8 cellular contexts compared by ENCODE assay signal in the genomic region with DNA sequence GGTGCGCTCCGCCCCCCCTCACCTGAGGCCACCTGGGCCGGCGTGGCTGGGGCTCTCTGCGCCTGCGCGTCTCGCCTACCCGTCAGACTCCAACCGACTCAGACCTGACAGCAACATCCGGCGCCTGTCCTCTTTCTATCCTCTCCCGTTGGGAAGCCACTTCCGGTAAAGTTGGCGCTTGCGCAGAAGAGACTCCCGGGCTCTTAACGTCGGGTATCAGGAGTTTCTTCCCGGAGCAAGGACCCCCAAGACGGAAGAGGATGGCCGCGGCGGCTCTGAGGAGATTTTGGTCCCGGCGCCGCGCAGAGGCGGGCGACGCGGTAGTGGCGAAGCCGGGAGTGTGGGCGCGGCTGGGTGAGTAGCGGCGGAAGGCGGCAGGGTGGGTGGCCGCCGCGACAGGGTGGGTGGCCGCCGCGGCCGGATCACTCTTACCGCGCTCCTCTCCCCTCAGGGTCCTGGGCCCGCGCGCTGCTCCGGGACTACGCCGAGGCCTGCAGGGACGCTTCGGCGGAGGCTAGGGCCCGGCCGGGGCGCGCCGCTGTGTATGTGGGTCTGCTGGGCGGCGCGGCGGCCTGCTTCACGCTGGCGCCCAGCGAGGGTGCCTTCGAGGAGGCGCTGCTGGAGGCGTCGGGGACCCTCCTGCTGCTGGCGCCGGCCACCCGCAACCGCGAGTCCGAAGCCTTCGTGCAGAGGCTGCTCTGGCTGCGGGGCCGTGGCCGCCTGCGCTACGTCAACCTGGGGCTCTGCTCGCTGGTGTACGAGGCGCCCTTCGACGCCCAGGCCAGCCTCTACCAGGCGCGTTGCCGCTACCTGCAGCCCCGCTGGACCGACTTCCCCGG. TPM values are rescaled to one million over a fixed set of nuclear protein-coding genes. Genes with fewer than 3 reads are reported as not detected.
DNase-seq lines count a peak whose midpoint lies in the region; ATAC-seq and TF ChIP-seq lines count a peak whose summit lies in the region.

A gene (plus strand): TSS at position 249 of the 839 bp plus-strand sequence. CDS start 12 bp downstream, at position 261.
A gene (minus strand): TSS at position 77 of the 839 bp plus-strand sequence. CDS start 229 bp downstream, outside the sequence.

- DNase-seq in DMS53 treated with DMSO at 0.1 percent for 48 hours (lab: John Stamatoyannopoulos, UW; ENCODE audit: unreplicated experiment) (peak; percentile 86), Kasumi-1 (lab: John Stamatoyannopoulos, UW) (peak; percentile 99), RPMI7951 (ENCODE audit: low read depth) (peak; percentile 97), fibroblast of lung (ENCODE audit: low read depth in 2 of 2) (peak; percentile 95 to 98)
- peak; percentile 84 to 91 for DNase-seq in activated T-helper 1 cell treated with anti-CD3 and anti-CD28 coated beads, Interleukin-2, amount 50 U/mL, for 16 hours (ENCODE audit: low read depth in 1 of 2, low spot score in 1 of 2)
- peak; percentile 76 to 92 (median 88) for DNase-seq in naive thymus-derived CD4-positive, alpha-beta T cell
- DNase-seq in stimulated activated naive B cell treated with anti-CD40 and anti-IgM and Interleukin-4, amounts not matched to agents 10 μg/mL and 1 μg/mL and 100 μg/mL, for 72 hours = peak; percentile 94

- ATAC-seq in GM21825 (IDR thresholded peaks at IDR 0.05; ENCODE audit: unreplicated experiment) = peak; percentile 54
- peak; percentile 91 for ATAC-seq in naive thymus-derived CD4-positive, alpha-beta T cell
- peak; percentile 91 to 95 for ATAC-seq in stimulated activated naive B cell treated with anti-CD40 and anti-IgM and Interleukin-4, amounts not matched to agents 10 μg/mL and 1 μg/mL and 100 μg/mL, for 72 hours (replicated peaks)

- H3K9me3 ChIP-seq in fibroblast of lung (ENCODE audit: control insufficient read depth, insufficient read depth, low read depth, low read length) = no peaks in the 10 kb centered on the region
- no peaks in the 10 kb centered on the region for H3K9me3 ChIP-seq in naive thymus-derived CD4-positive, alpha-beta T cell (ENCODE audit: control insufficient read depth in 2 of 3, low read length in 3 of 3)

- peak within 1 kb of the TSS; percentile 85 for H3K9ac ChIP-seq in fibroblast of lung (ENCODE audit: insufficient read depth, low read length)

- H3K27me3 Mint-ChIP-seq in naive thymus-derived CD4-positive, alpha-beta T cell = no peaks in the 10 kb centered on the region
- no peaks in the 10 kb centered on the region for H3K27me3 Mint-ChIP-seq in stimulated activated naive B cell treated with anti-CD40 and anti-IgM and Interleukin-4, amounts not matched to agents 10 μg/mL and 1 μg/mL and 100 μg/mL, for 72 hours

- H3K9me3 Mint-ChIP-seq in naive thymus-derived CD4-positive, alpha-beta T cell = no peaks in the 10 kb centered on the region
- H3K9me3 Mint-ChIP-seq in stimulated activated naive B cell treated with anti-CD40 and anti-IgM and Interleukin-4, amounts not matched to agents 10 μg/mL and 1 μg/mL and 100 μg/mL, for 72 hours = no peaks in the 10 kb centered on the region

- TF ChIP-seq CTCF in fibroblast of lung (conservative IDR thresholded peaks at IDR 0.05 in 1 of 2, IDR thresholded peaks at IDR 0.05 in 1 of 2; ENCODE audit: low read depth in 1 of 2, low read length in 2 of 2) = no peak

- no peaks in the 10 kb centered on the region for H3K27me3 ChIP-seq in fibroblast of lung (ENCODE audit: control insufficient read depth, insufficient read depth, low read length)
- H3K27me3 ChIP-seq in naive thymus-derived CD4-positive, alpha-beta T cell (ENCODE audit: control insufficient read depth in 2 of 2, insufficient read depth in 2 of 2, low read length in 2 of 2) = no peaks in the 10 kb centered on the region

- H3K4me1 Mint-ChIP-seq in naive thymus-derived CD4-positive, alpha-beta T cell = peaks cover 12 to 33% (median 26%) of the 10 kb centered on the region in 7 donors
- H3K4me1 Mint-ChIP-seq in stimulated activated naive B cell treated with anti-CD40 and anti-IgM and Interleukin-4, amounts not matched to agents 10 μg/mL and 1 μg/mL and 100 μg/mL, for 72 hours = peaks cover 18% of the 10 kb centered on the region in 2 donors

- H3K79me2 ChIP-seq in fibroblast of lung (ENCODE audit: control insufficient read depth, insufficient read depth, low read length) = peaks cover 35% of the 10 kb centered on the region

- H3K4me1 ChIP-seq in fibroblast of lung (ENCODE audit: control insufficient read depth, extremely low read depth, insufficient read depth, low read length) = peaks cover 5% of the 10 kb centered on the region
- H3K4me1 ChIP-seq in naive thymus-derived CD4-positive, alpha-beta T cell (ENCODE audit: control insufficient read depth in 2 of 2, insufficient read depth in 2 of 2, low read length in 2 of 2) = peaks cover 14 to 16% of the 10 kb centered on the region in 2 donors

- H3K4me3 Mint-ChIP-seq in naive thymus-derived CD4-positive, alpha-beta T cell = peak within 1 kb of the TSS; percentile 84 to 96 (median 92)
- H3K4me3 Mint-ChIP-seq in stimulated activated naive B cell treated with anti-CD40 and anti-IgM and Interleukin-4, amounts not matched to agents 10 μg/mL and 1 μg/mL and 100 μg/mL, for 72 hours = peak within 1 kb of the TSS; percentile 95 to 99

- peak within 1 kb of the TSS; percentile 86 for H3K4me2 ChIP-seq in fibroblast of lung (ENCODE audit: extremely low read depth, insufficient read depth, low read length)

- peak within 1 kb of the TSS; percentile 53 for H2AFZ ChIP-seq in fibroblast of lung (ENCODE audit: low read length)

- H4K20me1 ChIP-seq in fibroblast of lung (ENCODE audit: control insufficient read depth, extremely low read depth, insufficient read depth, low read length) = no peaks in the 10 kb centered on the region

- peak within 1 kb of the TSS; percentile 66 to 93 (median 90) for H3K27ac Mint-ChIP-seq in naive thymus-derived CD4-positive, alpha-beta T cell
- peak within 1 kb of the TSS; percentile 94 for H3K27ac Mint-ChIP-seq in stimulated activated naive B cell treated with anti-CD40 and anti-IgM and Interleukin-4, amounts not matched to agents 10 μg/mL and 1 μg/mL and 100 μg/mL, for 72 hours

- CTCF ChIA-PET in naive thymus-derived CD4-positive, alpha-beta T cell (lab: Charles Lee) = interaction anchor here (1.4 kb wide), 1 partner anchor 12 kb away, joined by 8 read pairs; no protein-coding TSS in a partner anchor

- H3K36me3 Mint-ChIP-seq in naive thymus-derived CD4-positive, alpha-beta T cell = peaks cover 0 to 5% (median 0%) of the 10 kb centered on the region in 5 donors
- H3K36me3 Mint-ChIP-seq in stimulated activated naive B cell treated with anti-CD40 and anti-IgM and Interleukin-4, amounts not matched to agents 10 μg/mL and 1 μg/mL and 100 μg/mL, for 72 hours = peaks cover 24 to 28% of the 10 kb centered on the region in 2 donors

- peak within 1 kb of the TSS; percentile 71 to 90 (median 80) for H3K4me3 ChIP-seq in fibroblast of lung (replicated peaks in 1 of 4; ENCODE audit: control extremely low read depth in 1 of 4, insufficient read depth in 1 of 4, low read depth in 3 of 4, low read length in 4 of 4)
- peak within 1 kb of the TSS; percentile 89 for H3K4me3 ChIP-seq in naive thymus-derived CD4-positive, alpha-beta T cell (ENCODE audit: low read length)

- peak within 1 kb of the TSS; percentile 69 for H3K27ac ChIP-seq in fibroblast of lung (ENCODE audit: insufficient read depth, low read length)
- H3K27ac ChIP-seq in naive thymus-derived CD4-positive, alpha-beta T cell (ENCODE audit: low read depth, low read length) = peak within 1 kb of the TSS; percentile 77

- POLR2A ChIA-PET in naive thymus-derived CD4-positive, alpha-beta T cell (lab: Charles Lee) = interaction anchor here (1.9 kb wide), 1 partner anchor 32 kb away, joined by 9 read pairs; a partner anchor contains a TSS

- intact Hi-C loops in naive thymus-derived CD4-positive, alpha-beta T cell (cut with micrococcal nuclease) = loop anchor here (1.0 to 5.0 kb wide), 8 partner anchors 14 to 418 kb away; a partner anchor contains a TSS

- peaks cover 6% of the 10 kb centered on the region for H3K36me3 ChIP-seq in fibroblast of lung (ENCODE audit: control insufficient read depth, insufficient read depth, low read length)
- peaks cover 0 to 22% (median 0%) of the 10 kb centered on the region in 3 experiments for H3K36me3 ChIP-seq in naive thymus-derived CD4-positive, alpha-beta T cell (ENCODE audit: control insufficient read depth in 2 of 3, insufficient read depth in 3 of 3, low read length in 3 of 3)

RNA-seq across cellular contexts. Expression of the first gene that starts in this region (rescaled TPM):
- 20.4 and 32.0 TPM in 2 replicates for total RNA-seq in RPMI7951 (2014; rRNA removed; shearing (Covaris generic))
- total RNA-seq in fibroblast of lung = 27.7 and 29.2 TPM in 2 replicates
- 7.0 and 8.1 TPM in 2 replicates for polyA plus RNA-seq in fibroblast of lung
- polyA plus RNA-seq in fibroblast of lung (2012) = 13.8 and 17.2 TPM in 2 replicates
- polyA minus RNA-seq in fibroblast of lung (ENCODE audit: low replicate concordance) = 6.5 and 9.0 TPM in 2 replicates
- total RNA-seq in naive thymus-derived CD4-positive, alpha-beta T cell = 10 to 100 TPM; 15.8 to 33.4 (median 24.7) TPM
- polyA plus RNA-seq in naive thymus-derived CD4-positive, alpha-beta T cell = 10 to 100 TPM; 27.1 to 47.5 TPM

RNA-seq across cellular contexts. Expression of the second gene that starts in this region (rescaled TPM):
- 34.1 and 38.3 TPM in 2 replicates for total RNA-seq in RPMI7951 (2014; rRNA removed; shearing (Covaris generic))
- 83.7 and 118 TPM in 2 replicates for total RNA-seq in fibroblast of lung
- polyA plus RNA-seq in fibroblast of lung = 31.6 and 41.5 TPM in 2 replicates
- polyA plus RNA-seq in fibroblast of lung (2012) = 59.6 and 61.4 TPM in 2 replicates
- polyA minus RNA-seq in fibroblast of lung (ENCODE audit: low replicate concordance) = 67.4 and 81.6 TPM in 2 replicates
- 10 to 100 TPM; 20.5 to 27.9 (median 26.2) TPM for total RNA-seq in naive thymus-derived CD4-positive, alpha-beta T cell
- 10 to 100 TPM; 11.7 to 12.9 TPM for polyA plus RNA-seq in naive thymus-derived CD4-positive, alpha-beta T cell

Comparison
In these comparisons a context has a peak if more than half of its experiments do, and no peak if none do; other contexts are left out.
1. Peak in every context shown above with its lines: DNase-seq, ATAC-seq, H3K4me3 ChIP-seq and H3K27ac ChIP-seq.